ENCODE assay signal across 12 cellular contexts in genomic region chr22:39967103-39967829, GRCh38. TPM values are rescaled to one million over a fixed set of nuclear protein-coding genes. Genes with fewer than 3 reads are reported as not detected.
A peak's percentile ranks its signal among the peaks of the same experiment; 100 is the strongest.
DNase-seq lines count a peak whose midpoint lies in the region; ATAC-seq and TF ChIP-seq lines count a peak whose summit lies in the region.
"Had no signal": no experiment of that assay in that cellular context is flagged by ENCODE, and none has a peak within 500 bp of the region (broad histone marks: within the 10 kb centered on the region; RNA-seq: fewer than 3 reads in every experiment).

No MANE protein-coding gene starts in this region.

- POLR2A ChIA-PET in PC-3 (lab: Charles Lee; ENCODE audit: unreplicated experiment), result interaction anchor here (0.6 kb wide), 1 partner anchor 24 kb away, joined by 4 read pairs; no protein-coding TSS in a partner anchor
- POLR2A ChIA-PET in naive thymus-derived CD8-positive, alpha-beta T cell (lab: Charles Lee), result interaction anchor here (0.6 to 1.2 kb wide), 3 partner anchors 9 to 426 kb away, joined by 3 to 4 read pairs (median 3); no protein-coding TSS in a partner anchor

- peak; percentile 51 for ATAC-seq in PC-3
- ATAC-seq in naive thymus-derived CD8-positive, alpha-beta T cell, result no peak
- ATAC-seq in stimulated activated naive CD8-positive, alpha-beta T cell treated with anti-CD3 and anti-CD28 coated beads, Interleukin-15, amount 100 ng/mL, for 72 hours, result no peak

- no peak overlapping the region for H3K4me3 Mint-ChIP-seq in naive thymus-derived CD8-positive, alpha-beta T cell
- H3K4me3 Mint-ChIP-seq in stimulated activated naive CD8-positive, alpha-beta T cell treated with anti-CD3 and anti-CD28 coated beads, Interleukin-15, amount 100 ng/mL, for 72 hours, result no peak overlapping the region

- TF ChIP-seq CTCF in PC-3 (conservative IDR thresholded peaks at IDR 0.05; ENCODE audit: low read depth, low read length), result no peak

- H3K4me2 ChIP-seq in PC-3 (ENCODE audit: low read length), result peak overlapping the region; percentile 27; the same call in 1 of the 2 replicates
- H3K4me2 ChIP-seq: BLaER1 had no signal

- peaks cover 13% of the 10 kb centered on the region for H3K27me3 ChIP-seq in PC-3 (ENCODE audit: low read length)
- H3K27me3 ChIP-seq in H7 (ENCODE audit: control insufficient read depth, insufficient read depth, low read length), result no peaks in the 10 kb centered on the region
- H3K27me3 ChIP-seq: BLaER1, upper lobe of left lung had no signal

- no peaks in the 10 kb centered on the region for H3K9me3 Mint-ChIP-seq in naive thymus-derived CD8-positive, alpha-beta T cell
- H3K9me3 Mint-ChIP-seq in stimulated activated naive CD8-positive, alpha-beta T cell treated with anti-CD3 and anti-CD28 coated beads, Interleukin-15, amount 100 ng/mL, for 72 hours, result no peaks in the 10 kb centered on the region

- DNase-seq in Daoy (ENCODE audit: low read depth), result peak; percentile 29
- peak; percentile 33 for DNase-seq in PC-3
- peak; percentile 66 for DNase-seq in dermis blood vessel endothelial cell
- DNase-seq in naive thymus-derived CD8-positive, alpha-beta T cell, result no peak
- no peak for DNase-seq in H7
- DNase-seq in stimulated activated naive CD8-positive, alpha-beta T cell treated with anti-CD3 and anti-CD28 coated beads, Interleukin-15, amount 100 ng/mL, for 72 hours, result no peak
- DNase-seq in NCI-H82 treated with DMSO at 0.1 percent for 48 hours (lab: John Stamatoyannopoulos, UW; ENCODE audit: unreplicated experiment), result no peak
- no peak for DNase-seq in activated CD8-positive, alpha-beta memory T cell treated with anti-CD3 and anti-CD28 coated beads, Interleukin-2, amount 50 U/mL, for 48 hours
- DNase-seq: caudate nucleus, NCI-H2029 treated with DMSO at 0.1 percent for 48 hours, upper lobe of left lung had no signal

- no peaks in the 10 kb centered on the region for H3F3A ChIP-seq in PC-3 (ENCODE audit: low read length, unreplicated experiment)

- H3K36me3 ChIP-seq in PC-3 (ENCODE audit: low read depth, low read length) (no peaks in the 10 kb centered on the region), H7 (replicated peaks; ENCODE audit: control insufficient read depth, insufficient read depth, low read length) (no peaks in the 10 kb centered on the region)
- H3K36me3 ChIP-seq: BLaER1, upper lobe of left lung had no signal

- H3K4me1 ChIP-seq in PC-3 (ENCODE audit: insufficient read depth, low read length), result peaks cover 10% of the 10 kb centered on the region; the same call in 1 of the 2 replicates

- no peak overlapping the region for H2AFZ ChIP-seq in PC-3 (ENCODE audit: low read length)

- no peaks in the 10 kb centered on the region for H3K9me2 ChIP-seq in PC-3 (replicated peaks; ENCODE audit: low read length)

- no peaks in the 10 kb centered on the region for H3K27me3 Mint-ChIP-seq in naive thymus-derived CD8-positive, alpha-beta T cell
- H3K27me3 Mint-ChIP-seq in stimulated activated naive CD8-positive, alpha-beta T cell treated with anti-CD3 and anti-CD28 coated beads, Interleukin-15, amount 100 ng/mL, for 72 hours, result no peaks in the 10 kb centered on the region

- CTCF ChIA-PET in PC-3 (lab: Charles Lee), result no interaction called here

- H3K4me3 ChIP-seq in PC-3 (ENCODE audit: low read length) (no peak overlapping the region), H7 (ENCODE audit: insufficient read depth, low read depth, low read length) (no peak overlapping the region)
- H3K4me3 ChIP-seq: BLaER1, upper lobe of left lung had no signal

- no peak overlapping the region for H3K27ac ChIP-seq in PC-3 (ENCODE audit: low read length)
- H3K27ac ChIP-seq: BLaER1 had no signal

- H3K9ac ChIP-seq in PC-3 (ENCODE audit: low read length), result no peak overlapping the region
- H3K9ac ChIP-seq: BLaER1 had no signal

- no peaks in the 10 kb centered on the region for H3K79me2 ChIP-seq in PC-3 (ENCODE audit: low read length)

- H3K36me3 Mint-ChIP-seq in naive thymus-derived CD8-positive, alpha-beta T cell, result peaks cover 5 to 96% (median 49%) of the 10 kb centered on the region in 3 donors

- H3K27ac Mint-ChIP-seq in naive thymus-derived CD8-positive, alpha-beta T cell, result peak overlapping the region in 9 of 10 donors; percentile 55 to 88 (median 73)
- peak overlapping the region in 1 of 2 donors; percentile 5 for H3K27ac Mint-ChIP-seq in stimulated activated naive CD8-positive, alpha-beta T cell treated with anti-CD3 and anti-CD28 coated beads, Interleukin-15, amount 100 ng/mL, for 72 hours

- intact Hi-C loops in PC-3 (cut with micrococcal nuclease), result no loop called here

- peaks cover 16 to 38% (median 23%) of the 10 kb centered on the region in 4 donors for H3K4me1 Mint-ChIP-seq in naive thymus-derived CD8-positive, alpha-beta T cell
- H3K4me1 Mint-ChIP-seq in stimulated activated naive CD8-positive, alpha-beta T cell treated with anti-CD3 and anti-CD28 coated beads, Interleukin-15, amount 100 ng/mL, for 72 hours, result peaks cover 18% of the 10 kb centered on the region

- no TSS peak for BruUV-seq in PC-3 (replicated peaks; lab: Mats Ljungman, UMichigan)

- H4K20me1 ChIP-seq in PC-3 (ENCODE audit: low read length), result no peaks in the 10 kb centered on the region
- H4K20me1 ChIP-seq: BLaER1 had no signal

- H3K9me3 ChIP-seq in PC-3 (ENCODE audit: low read length), result no peaks in the 10 kb centered on the region
- H3K9me3 ChIP-seq: BLaER1, upper lobe of left lung had no signal

RNA-seq across cellular contexts. Expression of gene TMA7B, which starts 7.1 kb away (rescaled TPM):
- total RNA-seq in Daoy (2014; rRNA removed; shearing (Covaris generic)), result not detected in 2 replicates
- not detected in 2 replicates for total RNA-seq in PC-3 (2014; rRNA removed)
- total RNA-seq in dermis blood vessel endothelial cell, result not detected in 2 replicates
- 10 to 100 TPM; 11.8 to 14.2 TPM for total RNA-seq in naive thymus-derived CD8-positive, alpha-beta T cell
- polyA plus RNA-seq in naive thymus-derived CD8-positive, alpha-beta T cell, result 1 to 10 TPM; 1.5 to 3.5 (median 2.8) TPM
- total RNA-seq in H7 (2014; rRNA removed; shearing (Covaris generic)), result not detected in 2 replicates

RNA-seq across cellular contexts. Expression of gene FAM83F, which starts 27.5 kb away (rescaled TPM):
- total RNA-seq in Daoy (2014; rRNA removed; shearing (Covaris generic)), result 0.06 TPM in 1 of 2 replicates, not detected in the other
- 5.5 and 9.2 TPM in 2 replicates for total RNA-seq in PC-3 (2014; rRNA removed)
- under 0.01 TPM in 2 replicates for total RNA-seq in dermis blood vessel endothelial cell
- 1 to 10 TPM in 1 of 2 experiments, under 1 TPM in 1; 0.41 to 1.2 TPM for total RNA-seq in naive thymus-derived CD8-positive, alpha-beta T cell
- under 1 TPM in 2 of 3 donors, not detected in 1; 0.01 to 0.02 TPM for polyA plus RNA-seq in naive thymus-derived CD8-positive, alpha-beta T cell
- 28.1 and 34.4 TPM in 2 replicates for total RNA-seq in H7 (2014; rRNA removed; shearing (Covaris generic))

Comparison
In these comparisons a context has a peak if more than half of its experiments do, and no peak if none do; other contexts are left out.
1. DNase-seq: peak in Daoy (single experiment), PC-3 (single experiment) and dermis blood vessel endothelial cell (single experiment); none in naive thymus-derived CD8-positive, alpha-beta T cell (0 of 10), H7 (single experiment), stimulated activated naive CD8-positive, alpha-beta T cell treated with anti-CD3 and anti-CD28 coated beads, Interleukin-15, amount 100 ng/mL, for 72 hours (0 of 2), NCI-H82 treated with DMSO at 0.1 percent for 48 hours (single experiment) and activated CD8-positive, alpha-beta memory T cell treated with anti-CD3 and anti-CD28 coated beads, Interleukin-2, amount 50 U/mL, for 48 hours (single experiment).
2. RNA of gene TMA7B, which starts 7.1 kb away (total RNA-seq): 11.8 to 14.2 TPM in naive thymus-derived CD8-positive, alpha-beta T cell; not detected in Daoy, not detected in PC-3, not detected in dermis blood vessel endothelial cell and not detected in H7; every median in the first group is over 10 times any median in the second.